In genomic region chr1:157952601-157953000, GRCh38 we compare ENCODE assay signal across 35 cellular contexts. TPM values are rescaled to one million over a fixed set of nuclear protein-coding genes. Genes with fewer than 3 reads are reported as not detected.
"Had no signal": no experiment of that assay in that cellular context is flagged by ENCODE, and none has a peak within 500 bp of the region (broad histone marks: within the 10 kb centered on the region; RNA-seq: fewer than 3 reads in every experiment).

No MANE protein-coding gene starts in this region.

- H3K4me2 ChIP-seq: KMS-11 had no signal

- H3K36me3 Mint-ChIP-seq: activated naive CD8-positive, alpha-beta T cell treated with anti-CD3 and anti-CD28 coated beads for 36 hours had no signal

- H3K36me3 ChIP-seq: brain microvascular endothelial cell, SJCRH30 had no signal

- H3K27ac Mint-ChIP-seq: activated B cell treated with CpG ODN at 0.5 μM for 24 hours; activated CD4-positive, alpha-beta T cell treated with anti-CD3 and anti-CD28 coated beads, Interleukin-2, amount 10 ng/mL, durations not matched to agents 24 days and 14 days; activated CD8-positive, alpha-beta T cell treated with anti-CD3 and anti-CD28 coated beads for 36 hours; activated naive CD8-positive, alpha-beta T cell treated with anti-CD3 and anti-CD28 coated beads for 36 hours; activated T-helper 1 cell treated with anti-CD3 and anti-CD28 coated beads, Interleukin-12 subunit alpha, Interleukin-12 subunit beta, Interleukin-2, Interleukin-4 antibody, amounts not matched to agents 30 ng/mL and 10 ng/mL and 1 ng/mL, durations not matched to agents 14 hours and 24 hours and 36 hours; T-helper 2 cell treated with Interferon-gamma antibody and Interleukin-4, amounts not matched to agents 5 μg/mL and 100 μg/mL, for 36 hours had no signal

- H3K27me3 ChIP-seq: brain microvascular endothelial cell, SJCRH30 had no signal

- H3K4me1 ChIP-seq: SJCRH30 had no signal

- ATAC-seq: activated CD8-positive, alpha-beta T cell treated with anti-CD3 and anti-CD28 coated beads for 36 hours; Panc1 had no signal

- H3K4me1 Mint-ChIP-seq: activated CD4-positive, alpha-beta T cell treated with anti-CD3 and anti-CD28 coated beads, Interleukin-2, amount 10 ng/mL, durations not matched to agents 24 days and 14 days; activated naive CD8-positive, alpha-beta T cell treated with anti-CD3 and anti-CD28 coated beads for 36 hours had no signal

- H3K4me3 ChIP-seq: SJCRH30, SK-N-MC had no signal

- H3K9ac ChIP-seq: KMS-11 had no signal

- H3K4me3 Mint-ChIP-seq: activated B cell treated with CpG ODN at 0.5 μM for 24 hours; activated CD4-positive, alpha-beta T cell treated with anti-CD3 and anti-CD28 coated beads, Interleukin-2, amount 10 ng/mL, durations not matched to agents 24 days and 14 days; activated CD8-positive, alpha-beta T cell treated with anti-CD3 and anti-CD28 coated beads for 36 hours; activated naive CD8-positive, alpha-beta T cell treated with anti-CD3 and anti-CD28 coated beads for 36 hours; activated T-helper 1 cell treated with anti-CD3 and anti-CD28 coated beads, Interleukin-12 subunit alpha, Interleukin-12 subunit beta, Interleukin-2, Interleukin-4 antibody, amounts not matched to agents 30 ng/mL and 10 ng/mL and 1 ng/mL, durations not matched to agents 14 hours and 24 hours and 36 hours; T-helper 2 cell treated with Interferon-gamma antibody and Interleukin-4, amounts not matched to agents 5 μg/mL and 100 μg/mL, for 36 hours had no signal

- DNase-seq: activated B cell treated with CpG ODN at 0.5 μM for 24 hours; activated CD4-positive, alpha-beta T cell treated with anti-CD3 and anti-CD28 coated beads for 1 hour; activated CD4-positive, alpha-beta T cell treated with anti-CD3 and anti-CD28 coated beads, Interleukin-2, amount 10 ng/mL, durations not matched to agents 24 days and 14 days; activated CD4-positive, alpha-beta T cell treated with anti-CD3 and anti-CD28 coated beads, Interleukin-2, amount 50 U/mL, for 4 hours; activated CD8-positive, alpha-beta T cell treated with anti-CD3 and anti-CD28 coated beads for 36 hours; activated effector memory CD4-positive, alpha-beta T cell treated with anti-CD3 and anti-CD28 coated beads, Interleukin-2, amount 50 U/mL, for 16 hours; activated naive CD4-positive, alpha-beta T cell; activated naive CD4-positive, alpha-beta T cell treated with anti-CD3 and anti-CD28 coated beads, Interleukin-2, amount 50 U/mL, for 16 hours; activated naive CD8-positive, alpha-beta T cell treated with anti-CD3 and anti-CD28 coated beads for 36 hours; activated T-cell treated with anti-CD3 and anti-CD28 coated beads, Interleukin-2, amount 50 U/mL, for 1 hour; amniotic stem cell; aorta; brain microvascular endothelial cell; central memory CD4-positive, alpha-beta T cell; MM.1S; MV-4-11; NCI-H1092; NCI-H146; NCI-H187; NCI-H2029 treated with DMSO at 0.1 percent for 48 hours; NCI-H2107; NCI-H2171; NCI-H510A; NCI-H526; NCI-H748 treated with DMSO at 0.1 percent for 48 hours; NK-92 treated with Interleukin-12 subunit alpha and Interleukin-12 subunit beta, amount 100 ng/mL, for 24 hours; SHP77; SJCRH30 had no signal

- H3K27ac ChIP-seq: brain microvascular endothelial cell, KMS-11, SJCRH30, SK-N-MC, VCaP had no signal

- H3K9me3 ChIP-seq: SJCRH30 had no signal

- H3K9me3 Mint-ChIP-seq: activated B cell treated with CpG ODN at 0.5 μM for 24 hours; activated CD4-positive, alpha-beta T cell treated with anti-CD3 and anti-CD28 coated beads, Interleukin-2, amount 10 ng/mL, durations not matched to agents 24 days and 14 days; activated CD8-positive, alpha-beta T cell treated with anti-CD3 and anti-CD28 coated beads for 36 hours; activated naive CD8-positive, alpha-beta T cell treated with anti-CD3 and anti-CD28 coated beads for 36 hours; activated T-helper 1 cell treated with anti-CD3 and anti-CD28 coated beads, Interleukin-12 subunit alpha, Interleukin-12 subunit beta, Interleukin-2, Interleukin-4 antibody, amounts not matched to agents 30 ng/mL and 10 ng/mL and 1 ng/mL, durations not matched to agents 14 hours and 24 hours and 36 hours; T-helper 2 cell treated with Interferon-gamma antibody and Interleukin-4, amounts not matched to agents 5 μg/mL and 100 μg/mL, for 36 hours had no signal

RNA-seq across cellular contexts. Expression of gene KIRREL1, which starts 40.8 kb away (rescaled TPM):
- total RNA-seq: activated B cell treated with CpG ODN at 0.5 μM for 24 hours; activated T-helper 1 cell treated with anti-CD3 and anti-CD28 coated beads, Interleukin-12 subunit alpha, Interleukin-12 subunit beta, Interleukin-2, Interleukin-4 antibody, amounts not matched to agents 30 ng/mL and 10 ng/mL and 1 ng/mL, durations not matched to agents 14 hours and 24 hours and 36 hours; T-helper 1 cell treated with Interleukin-12 subunit alpha and Interleukin-12 subunit beta and Interleukin-4 antibody, amounts not matched to agents 30 ng/mL and 1 ng/mL, for 36 hours had no signal
